In the genomic region with DNA sequence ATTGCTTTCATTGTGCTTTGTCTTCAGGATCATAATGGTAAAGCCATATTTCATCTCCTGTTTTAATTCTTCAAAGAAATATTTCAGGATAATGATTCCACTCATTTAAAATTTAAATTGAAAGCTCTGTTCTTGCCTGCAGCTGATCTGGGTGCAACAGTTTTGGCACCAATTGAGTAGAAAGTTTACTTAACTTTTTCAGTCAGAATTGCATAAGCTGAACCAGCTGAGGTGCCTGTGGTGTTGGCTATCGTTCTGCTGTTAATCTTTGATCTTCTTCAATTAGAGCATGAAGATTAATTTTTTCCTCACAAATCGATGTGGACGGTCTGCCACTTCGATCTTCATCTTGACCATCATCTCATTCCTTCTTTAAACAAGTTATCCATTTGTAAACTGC, we compare ENCODE assay signal across 39 cellular contexts. TPM values are rescaled to one million over a fixed set of nuclear protein-coding genes. Genes with fewer than 3 reads are reported as not detected.
"Had no signal": no experiment of that assay in that cellular context is flagged by ENCODE, and none has a peak within 500 bp of the region (broad histone marks: within the 10 kb centered on the region; RNA-seq: fewer than 3 reads in every experiment).

No MANE protein-coding gene starts in this region.

- H3K9me3 ChIP-seq: MG63 had no signal

- H3K4me3 ChIP-seq: MG63 had no signal

- H3K36me3 ChIP-seq: MG63 had no signal

- DNase-seq: Karpas-422, Kasumi-1, MG63, MM.1S, MV-4-11, NCI-H1048, NCI-H1092, NCI-H1092 treated with DMSO at 0.1 percent for 48 hours, NCI-H1105, NCI-H1105 treated with DMSO at 0.1 percent for 48 hours, NCI-H1417, NCI-H1417 treated with DMSO at 0.1 percent for 48 hours, NCI-H1436, NCI-H1436 treated with DMSO at 0.1 percent for 48 hours, NCI-H146, NCI-H1694, NCI-H1694 treated with DMSO at 0.1 percent for 48 hours, NCI-H187, NCI-H187 treated with DMSO at 0.1 percent for 48 hours, NCI-H1930, NCI-H2029, NCI-H2029 treated with DMSO at 0.1 percent for 48 hours, NCI-H2081, NCI-H2081 treated with DMSO at 0.1 percent for 48 hours, NCI-H2107, NCI-H2171, NCI-H2171 treated with DMSO at 0.1 percent for 48 hours, NCI-H2227 treated with DMSO at 0.1 percent for 48 hours, NCI-H226, NCI-H345, NCI-H446, NCI-H446 treated with DMSO at 0.1 percent for 48 hours, NCI-H510A, NCI-H510A treated with DMSO at 0.1 percent for 48 hours, NCI-H524 had no signal

- H3K27me3 ChIP-seq: MG63 had no signal

RNA-seq across cellular contexts. Expression of gene MAGEB16, which starts 49.6 kb away (rescaled TPM):
- total RNA-seq: LHCN-M2, M059J, MCF 10A, NCI-H460 had no signal
